ENCODE assay signal across 8 cellular contexts in the genomic region with DNA sequence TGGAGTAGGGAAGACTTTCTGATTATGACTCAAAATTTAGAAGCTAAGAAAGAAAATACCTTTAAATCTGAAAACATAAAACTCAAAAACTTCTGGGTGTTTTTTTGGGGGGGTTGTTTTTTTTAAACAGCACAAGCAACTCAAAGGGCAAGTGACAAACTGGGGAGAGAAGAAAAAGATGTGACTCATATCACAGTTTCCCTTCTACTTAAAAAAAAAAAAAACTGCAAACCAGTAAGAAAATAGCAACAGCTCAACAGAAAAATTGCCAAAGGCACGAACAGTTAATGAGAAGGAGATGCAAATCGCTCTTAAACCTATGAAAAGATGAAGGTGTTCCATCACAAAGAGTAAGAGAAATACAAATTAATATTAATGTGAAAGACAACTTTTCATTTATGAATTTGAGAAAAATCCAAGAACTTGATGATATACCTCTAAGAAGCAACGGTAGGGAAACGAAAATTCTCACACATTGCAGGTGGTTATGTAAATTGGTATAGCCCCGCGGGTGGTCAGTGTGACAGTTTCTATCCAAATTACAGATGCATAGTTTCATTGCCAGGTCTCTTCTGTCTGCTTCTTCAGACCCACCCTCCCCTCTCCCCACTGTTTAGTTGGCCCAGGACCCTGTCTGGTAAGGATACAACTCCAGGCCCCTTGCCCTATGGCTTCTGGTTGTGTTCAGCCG. TPM values are rescaled to one million over a fixed set of nuclear protein-coding genes. Genes with fewer than 3 reads are reported as not detected.
DNase-seq lines count a peak whose midpoint lies in the region; ATAC-seq and TF ChIP-seq lines count a peak whose summit lies in the region.

No MANE protein-coding gene starts in this region.

- H3K4me1 ChIP-seq in breast epithelium, result no peaks in the 10 kb centered on the region

- POLR2A ChIA-PET in WTC11 (lab: Charles Lee), result interaction anchor here (0.6 kb wide), 1 partner anchor 189 kb away, joined by 4 read pairs; no protein-coding TSS in a partner anchor

- no peak for TF ChIP-seq POLR2A in breast epithelium (IDR thresholded peaks at IDR 0.05)

- H3K9me3 Mint-ChIP-seq in activated T-helper 17 cell treated with anti-CD3 and anti-CD28 coated beads, Interleukin-2, amount 50 U/mL, for 72 hours, result no peaks in the 10 kb centered on the region
- peaks cover 44% of the 10 kb centered on the region for H3K9me3 Mint-ChIP-seq in WTC11

- H3K27me3 Mint-ChIP-seq in activated T-helper 17 cell treated with anti-CD3 and anti-CD28 coated beads, Interleukin-2, amount 50 U/mL, for 72 hours, result no peaks in the 10 kb centered on the region
- peaks cover 4% of the 10 kb centered on the region; the same call in 1 of the 2 replicates for H3K27me3 Mint-ChIP-seq in WTC11 (ENCODE audit: low read depth)

- H3K4me1 Mint-ChIP-seq in activated T-helper 17 cell treated with anti-CD3 and anti-CD28 coated beads, Interleukin-2, amount 50 U/mL, for 72 hours, result peaks cover 60% of the 10 kb centered on the region
- H3K4me1 Mint-ChIP-seq in WTC11, result peaks cover 10% of the 10 kb centered on the region

- H3K27ac ChIP-seq in breast epithelium, result no peak overlapping the region

- no peaks in the 10 kb centered on the region for H3K36me3 ChIP-seq in breast epithelium

- H3K4me3 ChIP-seq in breast epithelium, result no peak overlapping the region

- no peaks in the 10 kb centered on the region for H3K9me3 ChIP-seq in breast epithelium

- peak overlapping the region; percentile 96 for H3K27ac Mint-ChIP-seq in activated T-helper 17 cell treated with anti-CD3 and anti-CD28 coated beads, Interleukin-2, amount 50 U/mL, for 72 hours
- no peak overlapping the region for H3K27ac Mint-ChIP-seq in WTC11

- H3K27me3 ChIP-seq in breast epithelium, result no peaks in the 10 kb centered on the region

- ATAC-seq in GM19438 (IDR thresholded peaks at IDR 0.05; ENCODE audit: low read depth, unreplicated experiment) (peak; percentile 66), HG03342 (IDR thresholded peaks at IDR 0.05; ENCODE audit: unreplicated experiment) (peak; percentile 68), WTC11 (no peak)
- ATAC-seq in activated T-helper 17 cell treated with anti-CD3 and anti-CD28 coated beads, Interleukin-2, amount 50 U/mL, for 72 hours (replicated peaks), result peak; percentile 68

- CTCF ChIA-PET in WTC11 (lab: Charles Lee), result no interaction called here

- peaks cover 45% of the 10 kb centered on the region for H3K36me3 Mint-ChIP-seq in activated T-helper 17 cell treated with anti-CD3 and anti-CD28 coated beads, Interleukin-2, amount 50 U/mL, for 72 hours (ENCODE audit: low read depth)
- peaks cover 59% of the 10 kb centered on the region for H3K36me3 Mint-ChIP-seq in WTC11

- peak; percentile 24 for DNase-seq in EH (ENCODE audit: low read depth)
- no peak for DNase-seq in NCI-H2029 (lab: John Stamatoyannopoulos, UW)
- DNase-seq in HT-29 (ENCODE audit: low spot score), result no peak
- no peak for DNase-seq in WTC11 (ENCODE audit: low spot score)
- DNase-seq in breast epithelium (ENCODE audit: low spot score in 2 of 2), result no peak

- no peak for TF ChIP-seq CTCF in WTC11 (IDR thresholded peaks at IDR 0.05)
- TF ChIP-seq CTCF in breast epithelium (IDR thresholded peaks at IDR 0.05), result no peak

- H3K4me3 Mint-ChIP-seq in activated T-helper 17 cell treated with anti-CD3 and anti-CD28 coated beads, Interleukin-2, amount 50 U/mL, for 72 hours, result peak overlapping the region; percentile 78
- no peak overlapping the region for H3K4me3 Mint-ChIP-seq in WTC11

- intact Hi-C loops in breast epithelium (cut with DNase I; ENCODE audit: low total_unique reads), result no loop called here

TF ChIP-seq in WTC11, 78 proteins besides CTCF, POLR2A, EP300 and RAD21:
- TF ChIP-seq, protein P1, sequence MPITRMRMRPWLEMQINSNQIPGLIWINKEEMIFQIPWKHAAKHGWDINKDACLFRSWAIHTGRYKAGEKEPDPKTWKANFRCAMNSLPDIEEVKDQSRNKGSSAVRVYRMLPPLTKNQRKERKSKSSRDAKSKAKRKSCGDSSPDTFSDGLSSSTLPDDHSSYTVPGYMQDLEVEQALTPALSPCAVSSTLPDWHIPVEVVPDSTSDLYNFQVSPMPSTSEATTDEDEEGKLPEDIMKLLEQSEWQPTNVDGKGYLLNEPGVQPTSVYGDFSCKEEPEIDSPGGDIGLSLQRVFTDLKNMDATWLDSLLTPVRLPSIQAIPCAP (CRISPR knock-in tag; IDR thresholded peaks at IDR 0.05), result no peak
- TF ChIP-seq KAT7 (CRISPR knock-in tag; IDR thresholded peaks at IDR 0.05; ENCODE audit: borderline replicate concordance) (no peak), ZNF138 (CRISPR knock-in tag; conservative IDR thresholded peaks at IDR 0.05) (no peak), MYBL2 (CRISPR knock-in tag; IDR thresholded peaks at IDR 0.05) (no peak), GRHL2 (CRISPR knock-in tag; IDR thresholded peaks at IDR 0.05; ENCODE audit: insufficient replicate concordance, severe bottlenecking) (no peak), ZBTB21 (CRISPR knock-in tag; IDR thresholded peaks at IDR 0.05; ENCODE audit: borderline replicate concordance) (no peak), CREM (CRISPR knock-in tag; IDR thresholded peaks at IDR 0.05) (no peak), RORB (CRISPR knock-in tag; IDR thresholded peaks at IDR 0.05) (no peak)
- TF ChIP-seq, protein P2, sequence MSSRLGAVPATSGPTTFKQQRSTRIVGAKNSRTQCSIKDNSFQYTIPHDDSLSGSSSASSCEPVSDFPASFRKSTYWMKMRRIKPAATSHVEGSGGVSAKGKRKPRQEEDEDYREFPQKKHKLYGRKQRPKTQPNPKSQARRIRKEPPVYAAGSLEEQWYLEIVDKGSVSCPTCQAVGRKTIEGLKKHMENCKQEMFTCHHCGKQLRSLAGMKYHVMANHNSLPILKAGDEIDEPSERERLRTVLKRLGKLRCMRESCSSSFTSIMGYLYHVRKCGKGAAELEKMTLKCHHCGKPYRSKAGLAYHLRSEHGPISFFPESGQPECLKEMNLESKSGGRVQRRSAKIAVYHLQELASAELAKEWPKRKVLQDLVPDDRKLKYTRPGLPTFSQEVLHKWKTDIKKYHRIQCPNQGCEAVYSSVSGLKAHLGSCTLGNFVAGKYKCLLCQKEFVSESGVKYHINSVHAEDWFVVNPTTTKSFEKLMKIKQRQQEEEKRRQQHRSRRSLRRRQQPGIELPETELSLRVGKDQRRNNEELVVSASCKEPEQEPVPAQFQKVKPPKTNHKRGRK (CRISPR knock-in tag; IDR thresholded peaks at IDR 0.05; ENCODE audit: borderline replicate concordance), result no peak
- TF ChIP-seq, protein P3, sequence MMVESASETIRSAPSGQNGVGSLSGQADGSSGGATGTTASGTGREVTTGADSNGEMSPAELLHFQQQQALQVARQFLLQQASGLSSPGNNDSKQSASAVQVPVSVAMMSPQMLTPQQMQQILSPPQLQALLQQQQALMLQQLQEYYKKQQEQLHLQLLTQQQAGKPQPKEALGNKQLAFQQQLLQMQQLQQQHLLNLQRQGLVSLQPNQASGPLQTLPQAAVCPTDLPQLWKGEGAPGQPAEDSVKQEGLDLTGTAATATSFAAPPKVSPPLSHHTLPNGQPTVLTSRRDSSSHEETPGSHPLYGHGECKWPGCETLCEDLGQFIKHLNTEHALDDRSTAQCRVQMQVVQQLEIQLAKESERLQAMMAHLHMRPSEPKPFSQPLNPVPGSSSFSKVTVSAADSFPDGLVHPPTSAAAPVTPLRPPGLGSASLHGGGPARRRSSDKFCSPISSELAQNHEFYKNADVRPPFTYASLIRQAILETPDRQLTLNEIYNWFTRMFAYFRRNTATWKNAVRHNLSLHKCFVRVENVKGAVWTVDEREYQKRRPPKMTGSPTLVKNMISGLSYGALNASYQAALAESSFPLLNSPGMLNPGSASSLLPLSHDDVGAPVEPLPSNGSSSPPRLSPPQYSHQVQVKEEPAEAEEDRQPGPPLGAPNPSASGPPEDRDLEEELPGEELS (CRISPR knock-in tag; IDR thresholded peaks at IDR 0.05), result no peak
- TF ChIP-seq, protein P4, sequence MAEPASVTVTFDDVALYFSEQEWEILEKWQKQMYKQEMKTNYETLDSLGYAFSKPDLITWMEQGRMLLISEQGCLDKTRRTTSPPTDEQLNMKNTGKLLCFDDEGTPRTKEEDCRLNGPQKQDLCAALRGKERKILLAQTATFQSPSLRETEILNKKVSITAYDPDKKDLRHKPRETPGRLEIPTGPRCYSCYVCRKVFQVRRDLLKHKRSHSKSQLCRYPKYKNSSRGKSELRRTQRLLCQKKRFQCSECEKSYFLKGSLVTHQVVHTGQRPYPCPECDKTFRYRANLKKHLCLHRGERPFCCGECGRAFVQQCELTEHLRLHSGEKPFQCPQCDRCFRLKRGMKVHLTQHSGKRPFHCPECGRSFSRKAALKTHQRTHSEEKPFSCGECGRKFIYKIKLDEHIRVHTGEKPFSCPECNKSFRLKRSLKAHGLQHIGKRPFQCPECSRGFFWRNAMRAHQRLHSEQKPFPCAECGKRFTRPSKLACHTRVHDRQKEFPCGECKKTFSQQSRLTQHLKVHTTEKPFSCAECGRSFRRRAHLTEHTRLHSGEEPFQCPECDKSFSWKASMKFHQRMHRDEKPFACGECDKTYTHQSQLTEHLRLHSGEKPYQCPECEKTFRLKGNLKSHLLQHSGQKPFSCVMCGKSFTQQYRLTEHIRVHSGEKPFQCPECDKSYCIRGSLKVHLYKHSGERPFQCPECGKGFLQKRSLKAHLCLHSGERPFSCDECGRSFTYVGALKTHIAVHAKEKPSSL (CRISPR knock-in tag; conservative IDR thresholded peaks at IDR 0.05), result no peak
TF ChIP-seq in WTC11: peak in this region for 0.

RNA-seq across cellular contexts. Expression of a gene that starts 9.0 kb away (rescaled TPM):
- total RNA-seq in activated T-helper 17 cell treated with anti-CD3 and anti-CD28 coated beads, Interleukin-2, amount 50 U/mL, for 72 hours, result 10 to 100 TPM; 34.6 to 35.4 TPM
- total RNA-seq in HT-29 (2014; rRNA removed; shearing (Covaris generic)), result 1.2 and 1.6 TPM in 2 replicates
- 13.3 to 19.1 TPM (median 16.4 TPM) in 3 replicates for total RNA-seq in WTC11 (2021)
- 10 to 100 TPM; 10.4 to 16.5 (median 15.1) TPM for total RNA-seq in breast epithelium

RNA-seq across cellular contexts. Expression of a gene that starts 27.5 kb away (rescaled TPM):
- 10 to 100 TPM; 30.1 to 46.7 TPM for total RNA-seq in activated T-helper 17 cell treated with anti-CD3 and anti-CD28 coated beads, Interleukin-2, amount 50 U/mL, for 72 hours
- total RNA-seq in HT-29 (2014; rRNA removed; shearing (Covaris generic)), result 10.3 and 13.4 TPM in 2 replicates
- total RNA-seq in WTC11 (2021) (3.7 to 5.1 TPM (median 4.1 TPM) in 3 replicates), breast epithelium (10 to 100 TPM; 31.0 to 39.5 (median 31.8) TPM)
